In the genomic region with DNA sequence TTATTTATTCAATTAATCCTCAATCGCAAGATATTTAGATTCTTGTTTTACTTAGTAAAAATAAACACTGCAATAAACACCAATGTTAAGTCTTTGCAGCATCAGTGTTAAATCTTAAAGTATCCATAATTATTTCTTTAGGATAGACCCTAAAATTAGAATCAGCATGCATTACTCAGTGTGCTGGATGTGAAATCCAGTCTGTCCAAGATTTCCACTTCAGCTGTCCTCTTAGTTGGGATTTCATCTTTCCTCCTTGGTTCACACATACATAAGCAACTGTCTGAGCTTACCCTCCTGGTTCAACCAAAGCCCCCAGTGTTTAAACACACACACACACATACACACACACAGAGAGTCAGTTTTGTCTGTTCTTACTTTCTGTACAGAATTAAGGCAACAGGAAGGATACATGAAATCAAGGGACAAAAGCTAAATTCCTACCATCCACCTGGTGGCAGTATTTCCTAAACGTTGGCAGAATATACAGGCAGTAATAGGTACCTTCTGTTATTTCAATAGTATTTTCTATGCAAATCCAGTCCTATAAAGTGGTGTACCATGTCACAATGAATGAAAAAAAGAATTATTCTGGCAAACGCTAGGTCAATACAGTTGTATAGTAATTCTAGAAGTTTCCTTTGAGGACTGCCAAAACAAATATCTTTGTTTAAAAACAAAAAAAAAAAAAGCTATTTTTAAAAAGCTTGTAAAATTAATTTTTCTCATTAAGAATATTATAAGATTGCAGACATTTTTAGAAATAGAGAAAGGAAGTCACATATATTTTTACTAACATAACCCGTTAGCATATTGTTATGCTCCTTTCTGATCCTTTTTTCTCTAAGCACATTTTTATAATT, we compare ENCODE assay signal across 8 cellular contexts. TPM values are rescaled to one million over a fixed set of nuclear protein-coding genes. Genes with fewer than 3 reads are reported as not detected.
A peak's percentile ranks its signal among the peaks of the same experiment; 100 is the strongest.
DNase-seq lines count a peak whose midpoint lies in the region; ATAC-seq and TF ChIP-seq lines count a peak whose summit lies in the region.

No MANE protein-coding gene starts in this region.

- no peaks in the 10 kb centered on the region for H3K4me1 ChIP-seq in smooth muscle cell (ENCODE audit: low read depth)

- peaks cover 6% of the 10 kb centered on the region for H3K27me3 Mint-ChIP-seq in brain

- H3K9me3 Mint-ChIP-seq in brain, result no peaks in the 10 kb centered on the region

- H2AFZ ChIP-seq in smooth muscle cell (ENCODE audit: low read depth), result no peak overlapping the region

- no peak overlapping the region for H3K9ac ChIP-seq in smooth muscle cell (ENCODE audit: low read depth)

- no peak overlapping the region for H3K4me2 ChIP-seq in smooth muscle cell

- no peaks in the 10 kb centered on the region for H3F3A ChIP-seq in smooth muscle cell (ENCODE audit: low read depth)

- DNase-seq in Caki2 (ENCODE audit: low read depth) (peak; percentile 43), NCI-H1417 (lab: John Stamatoyannopoulos, UW) (peak; percentile 53 to 83 (median 70)), SK-MEL-5 (ENCODE audit: low read depth, low spot score) (peak; percentile 87), iPS DF 4.7 (ENCODE audit: extremely low read depth, low spot score) (peak; percentile 33), smooth muscle cell (lab: John Stamatoyannopoulos, UW; ENCODE audit: unreplicated experiment) (no peak)
- DNase-seq in activated effector memory CD4-positive, alpha-beta T cell treated with Interleukin-2 at 50 U/mL for 16 hours, result no peak

- H3K4me3 ChIP-seq in smooth muscle cell, result no peak overlapping the region

- H3K27ac ChIP-seq in smooth muscle cell (ENCODE audit: low read depth), result no peak overlapping the region

- H3K36me3 ChIP-seq in smooth muscle cell (ENCODE audit: low read depth), result no peaks in the 10 kb centered on the region

- H3K27me3 ChIP-seq in smooth muscle cell (ENCODE audit: low read depth), result no peaks in the 10 kb centered on the region

- no peaks in the 10 kb centered on the region for H3K79me2 ChIP-seq in smooth muscle cell (ENCODE audit: low read depth)

- no peaks in the 10 kb centered on the region for H3K4me1 Mint-ChIP-seq in brain

- H4K20me1 ChIP-seq in smooth muscle cell (ENCODE audit: low read depth), result no peaks in the 10 kb centered on the region

- in situ Hi-C loops in Caki2 (cut with HindIII; ENCODE audit: low pct_unique_long_range_greater_than_20kb, low sequenced_read_pairs), result no loop called here
- in situ Hi-C loops in SK-MEL-5 (cut with HindIII; ENCODE audit: low pct_unique_long_range_greater_than_20kb, low sequenced_read_pairs), result no loop called here

- ATAC-seq in GM21723 (IDR thresholded peaks at IDR 0.05; ENCODE audit: unreplicated experiment), result peak; percentile 81

- peak; percentile 89 to 91 for TF ChIP-seq CTCF in brain (conservative IDR thresholded peaks at IDR 0.05)
- peak; percentile 77 for TF ChIP-seq CTCF in smooth muscle cell (IDR thresholded peaks at IDR 0.05; ENCODE audit: borderline replicate concordance, insufficient read depth, poor library complexity, severe bottlenecking)

- H3K36me3 Mint-ChIP-seq in brain, result no peaks in the 10 kb centered on the region

- H3K9me3 ChIP-seq in smooth muscle cell (replicated peaks; ENCODE audit: low read depth), result no peaks in the 10 kb centered on the region

- H3K4me3 Mint-ChIP-seq in brain, result no peak overlapping the region

- 41% methylated on average over 4 of the region's 4 CpGs for WGBS in smooth muscle cell (ENCODE audit: low lambda C conversion rate)

- H3K27ac Mint-ChIP-seq in brain, result peak overlapping the region in 2 of 5 experiments; percentile 10 to 18

RNA-seq across cellular contexts. Expression of gene DMXL2, which starts 27.3 kb away (rescaled TPM):
- 15.3 and 15.4 TPM in 2 replicates for total RNA-seq in Caki2 (2014; rRNA removed; shearing (Covaris generic); ENCODE audit: low replicate concordance)
- total RNA-seq in SK-MEL-5 (2014; rRNA removed; shearing (Covaris generic)), result 42.2 and 46.4 TPM in 2 replicates
- 20.8 and 29.9 TPM in 2 replicates for polyA plus RNA-seq in SK-MEL-5 (2015; cell fraction: cytosol; rRNA removed)
- polyA plus RNA-seq in SK-MEL-5 (2015; cell fraction: nucleus; rRNA removed), result 131 and 135 TPM in 2 replicates
- polyA plus RNA-seq in brain (ENCODE audit: insufficient read depth, low read depth, low replicate concordance), result 10.9 TPM
- total RNA-seq in smooth muscle cell, result 43.5 and 57.8 TPM in 2 replicates
- 9.3 and 10.0 TPM in 2 replicates for polyA plus RNA-seq in smooth muscle cell

RNA-seq across cellular contexts. Expression of gene SCG3, which starts 31.4 kb away (rescaled TPM):
- total RNA-seq in Caki2 (2014; rRNA removed; shearing (Covaris generic); ENCODE audit: low replicate concordance), result not detected in 2 replicates
- 0.37 and 0.67 TPM in 2 replicates for total RNA-seq in SK-MEL-5 (2014; rRNA removed; shearing (Covaris generic))
- polyA plus RNA-seq in SK-MEL-5 (2015; cell fraction: cytosol; rRNA removed), result 1.3 and 2.1 TPM in 2 replicates
- polyA plus RNA-seq in SK-MEL-5 (2015; cell fraction: nucleus; rRNA removed), result 0.42 TPM in 1 of 2 replicates, not detected in the other
- polyA plus RNA-seq in brain (ENCODE audit: insufficient read depth, low read depth, low replicate concordance), result 144 TPM
- not detected in 2 replicates for total RNA-seq in smooth muscle cell
- polyA plus RNA-seq in smooth muscle cell, result not detected in 2 replicates

Comparison
In these comparisons a context has a peak if more than half of its experiments do, and no peak if none do; other contexts are left out.
1. DNase-seq: peak in Caki2 (single experiment), NCI-H1417 (3 of 3), SK-MEL-5 (single experiment) and iPS DF 4.7 (single experiment); none in smooth muscle cell (single experiment) and activated effector memory CD4-positive, alpha-beta T cell treated with Interleukin-2 at 50 U/mL for 16 hours (single experiment).